Comparison of ENCODE assay signal across 8 cellular contexts in genomic region chr16:8964462-8964861, GRCh38. TPM values are rescaled to one million over a fixed set of nuclear protein-coding genes. Genes with fewer than 3 reads are reported as not detected.
DNase-seq lines count a peak whose midpoint lies in the region; ATAC-seq and TF ChIP-seq lines count a peak whose summit lies in the region.

No MANE protein-coding gene starts in this region.

- intact Hi-C loops in left lung (cut with DNase I) (no loop called here), mucosa of descending colon (cut with DNase I, micrococcal nuclease) (no loop called here)

- peaks cover 29% of the 10 kb centered on the region for H3K4me1 ChIP-seq in adipocyte (ENCODE audit: control insufficient read depth, insufficient read depth, low read length)
- H3K4me1 ChIP-seq in left lung, result peaks cover 19 to 41% of the 10 kb centered on the region in 2 donors
- H3K4me1 ChIP-seq in thoracic aorta (ENCODE audit: control insufficient read depth in 1 of 2, low read depth in 2 of 2), result peaks cover 29 to 33% of the 10 kb centered on the region in 2 donors
- peaks cover 40% of the 10 kb centered on the region for H3K4me1 ChIP-seq in mucosa of descending colon (ENCODE audit: low read depth)

- H3K4me3 Mint-ChIP-seq in activated CD4-positive, alpha-beta T cell treated with anti-CD3 and anti-CD28 coated beads, Interleukin-2, amount 10 ng/mL, durations not matched to agents 7 days and 5 days, result peak overlapping the region; percentile 59

- H3K27ac Mint-ChIP-seq in activated CD4-positive, alpha-beta T cell treated with anti-CD3 and anti-CD28 coated beads, Interleukin-2, amount 10 ng/mL, durations not matched to agents 7 days and 5 days, result peak overlapping the region; percentile 73

- TF ChIP-seq CTCF in left lung (IDR thresholded peaks at IDR 0.05), result no peak
- TF ChIP-seq CTCF in thoracic aorta (IDR thresholded peaks at IDR 0.05), result no peak
- TF ChIP-seq CTCF in mucosa of descending colon (IDR thresholded peaks at IDR 0.05), result no peak

- ATAC-seq in left lung (no peak), thoracic aorta (ENCODE audit: insufficient number of reproducible peaks, low FRiP score, low read depth) (no peak), mucosa of descending colon (no peak)

- H3K9me3 ChIP-seq in adipocyte (ENCODE audit: control insufficient read depth, low read length), result no peaks in the 10 kb centered on the region
- H3K9me3 ChIP-seq in left lung, result no peaks in the 10 kb centered on the region
- no peaks in the 10 kb centered on the region for H3K9me3 ChIP-seq in thoracic aorta
- no peaks in the 10 kb centered on the region for H3K9me3 ChIP-seq in mucosa of descending colon

- H3K9ac ChIP-seq in adipocyte (ENCODE audit: low read length), result peak overlapping the region; percentile 87

- POLR2A ChIA-PET in activated CD4-positive, alpha-beta T cell treated with anti-CD3 and anti-CD28 coated beads, Interleukin-2, amount 10 ng/mL, durations not matched to agents 7 days and 5 days (lab: Charles Lee), result no interaction called here

- peaks cover 5% of the 10 kb centered on the region for H3K27me3 Mint-ChIP-seq in activated CD4-positive, alpha-beta T cell treated with anti-CD3 and anti-CD28 coated beads, Interleukin-2, amount 10 ng/mL, durations not matched to agents 7 days and 5 days

- no peak for DNase-seq in activated CD4-positive, alpha-beta T cell treated with anti-CD3 and anti-CD28 coated beads, Interleukin-2, amount 10 ng/mL, durations not matched to agents 7 days and 5 days
- DNase-seq in activated CD4-positive, alpha-beta T cell treated with anti-CD3 and anti-CD28 coated beads, Interleukin-2, amount 50 U/mL, for 4 hours, result no peak
- DNase-seq in adipocyte (ENCODE audit: low read depth) (no peak), left lung (no peak), thoracic aorta (ENCODE audit: low spot score) (no peak), RKO (ENCODE audit: low spot score) (no peak), mucosa of descending colon (no peak), COLO668 (lab: John Stamatoyannopoulos, UW; ENCODE audit: unreplicated experiment) (no peak)

- H3K27ac ChIP-seq in left lung, result peak overlapping the region; percentile 74 to 93
- H3K27ac ChIP-seq in thoracic aorta, result peak overlapping the region; percentile 65 to 90

- CTCF ChIA-PET in activated CD4-positive, alpha-beta T cell treated with anti-CD3 and anti-CD28 coated beads, Interleukin-2, amount 10 ng/mL, durations not matched to agents 7 days and 5 days (lab: Charles Lee), result interaction anchor here (1.0 to 1.1 kb wide), 2 partner anchors 28 to 45 kb away, joined by 3 to 5 read pairs; no protein-coding TSS in a partner anchor

- H3K9me3 Mint-ChIP-seq in activated CD4-positive, alpha-beta T cell treated with anti-CD3 and anti-CD28 coated beads, Interleukin-2, amount 10 ng/mL, durations not matched to agents 7 days and 5 days, result no peaks in the 10 kb centered on the region

- no peaks in the 10 kb centered on the region for H3K27me3 ChIP-seq in adipocyte (replicated peaks; ENCODE audit: control insufficient read depth, insufficient read depth, low read length)
- H3K27me3 ChIP-seq in left lung, result no peaks in the 10 kb centered on the region
- no peaks in the 10 kb centered on the region for H3K27me3 ChIP-seq in thoracic aorta (replicated peaks; ENCODE audit: insufficient read depth)

- H3K36me3 Mint-ChIP-seq in activated CD4-positive, alpha-beta T cell treated with anti-CD3 and anti-CD28 coated beads, Interleukin-2, amount 10 ng/mL, durations not matched to agents 7 days and 5 days (ENCODE audit: low read depth), result peaks cover 11% of the 10 kb centered on the region

- peaks cover 33% of the 10 kb centered on the region for H3K4me1 Mint-ChIP-seq in activated CD4-positive, alpha-beta T cell treated with anti-CD3 and anti-CD28 coated beads, Interleukin-2, amount 10 ng/mL, durations not matched to agents 7 days and 5 days

- H3K4me3 ChIP-seq in adipocyte (ENCODE audit: low read length) (peak overlapping the region; percentile 82), left lung (peak overlapping the region; percentile 50 to 56), thoracic aorta (peak overlapping the region; percentile 90), mucosa of descending colon (no peak overlapping the region)

- no peaks in the 10 kb centered on the region for H3K36me3 ChIP-seq in adipocyte (ENCODE audit: control insufficient read depth, insufficient read depth, low read length, severe bottlenecking)
- no peaks in the 10 kb centered on the region for H3K36me3 ChIP-seq in left lung
- no peaks in the 10 kb centered on the region for H3K36me3 ChIP-seq in thoracic aorta
- H3K36me3 ChIP-seq in mucosa of descending colon (ENCODE audit: low read depth), result no peaks in the 10 kb centered on the region

RNA-seq across cellular contexts. Expression of gene USP7, which starts 0.8 kb away (rescaled TPM):
- total RNA-seq in activated CD4-positive, alpha-beta T cell treated with anti-CD3 and anti-CD28 coated beads, Interleukin-2, amount 10 ng/mL, durations not matched to agents 7 days and 5 days, result 100 to 1,000 TPM; 157 to 160 TPM
- total RNA-seq in left lung (10 to 100 TPM; 70.4 to 98.4 TPM), thoracic aorta (10 to 100 TPM; 61.2 to 93.8 TPM), mucosa of descending colon (100 to 1,000 TPM; 125 to 144 (median 130) TPM)
